ENCODE assay signal across 11 cellular contexts in genomic region chr1:26960625-26960966, GRCh38. TPM values are rescaled to one million over a fixed set of nuclear protein-coding genes. Genes with fewer than 3 reads are reported as not detected.
DNase-seq lines count a peak whose midpoint lies in the region; ATAC-seq and TF ChIP-seq lines count a peak whose summit lies in the region.
"Had no signal": no experiment of that assay in that cellular context is flagged by ENCODE, and none has a peak within 500 bp of the region (broad histone marks: within the 10 kb centered on the region; RNA-seq: fewer than 3 reads in every experiment).

No MANE protein-coding gene starts in this region.

- no peaks in the 10 kb centered on the region for H3K36me3 Mint-ChIP-seq in CD4-positive, alpha-beta T cell (ENCODE audit: low read depth)
- H3K36me3 Mint-ChIP-seq in nephron progenitor cell (ENCODE audit: low read depth) = peaks cover 3% of the 10 kb centered on the region

- no peak for TF ChIP-seq CTCF in CD4-positive, alpha-beta T cell (IDR thresholded peaks at IDR 0.05)
- TF ChIP-seq CTCF in Peyer's patch (IDR thresholded peaks at IDR 0.05) (no peak), epithelial cell of esophagus (IDR thresholded peaks at IDR 0.05; ENCODE audit: insufficient read depth, low read depth, low read length, missing control alignments) (no peak), nephron progenitor cell (IDR thresholded peaks at IDR 0.05) (no peak)

- H3K4me1 Mint-ChIP-seq in CD4-positive, alpha-beta T cell (ENCODE audit: low read depth) = peaks cover 7% of the 10 kb centered on the region
- peaks cover 6% of the 10 kb centered on the region for H3K4me1 Mint-ChIP-seq in nephron progenitor cell

- H3K36me3 ChIP-seq in Peyer's patch = no peaks in the 10 kb centered on the region

- DNase-seq in CD4-positive, alpha-beta T cell = no peak
- no peak for DNase-seq in Peyer's patch
- no peak for DNase-seq in epithelial cell of esophagus (ENCODE audit: low read depth)
- DNase-seq in nephron progenitor cell = no peak
- no peak for DNase-seq in central memory CD4-positive, alpha-beta T cell
- DNase-seq in activated gamma-delta T cell treated with Interleukin-2 at 50 U/mL for 16 hours = no peak
- DNase-seq: EL, NCI-H446 treated with DMSO at 0.1 percent for 48 hours had no signal

- H3K9me3 Mint-ChIP-seq in CD4-positive, alpha-beta T cell = no peaks in the 10 kb centered on the region
- H3K9me3 Mint-ChIP-seq in nephron progenitor cell = peaks cover 11% of the 10 kb centered on the region

- POLR2A ChIA-PET in CD4-positive, alpha-beta T cell (lab: Charles Lee) = interaction anchor here (1.0 to 1.2 kb wide), 2 partner anchors 60 to 268 kb away, joined by 3 read pairs; partner anchors contain the start of gene GPATCH3

- intact Hi-C loops in CD4-positive, alpha-beta T cell (cut with DNase I, micrococcal nuclease) = no loop called here

- H3K4me1 ChIP-seq in Peyer's patch = peaks cover 0 to 14% (median 6%) of the 10 kb centered on the region in 4 donors

- no peak overlapping the region for H3K27ac Mint-ChIP-seq in CD4-positive, alpha-beta T cell
- no peak overlapping the region for H3K27ac Mint-ChIP-seq in nephron progenitor cell

- no peaks in the 10 kb centered on the region for H3K9me3 ChIP-seq in CD4-positive, alpha-beta T cell (ENCODE audit: control insufficient read depth, low read length)
- H3K9me3 ChIP-seq in Peyer's patch = no peaks in the 10 kb centered on the region

- TF ChIP-seq POLR2A in Peyer's patch (IDR thresholded peaks at IDR 0.05) = no peak

- no peak overlapping the region for H3K27ac ChIP-seq in CD4-positive, alpha-beta T cell (ENCODE audit: low read depth, low read length)
- peak overlapping the region; percentile 19 to 72 (median 66) for H3K27ac ChIP-seq in Peyer's patch

- H3K4me3 ChIP-seq in Peyer's patch = peak overlapping the region; percentile 68 to 85 (median 72)
- peak overlapping the region; percentile 96 for H3K4me3 ChIP-seq in epithelial cell of esophagus (ENCODE audit: low read length)

- H3K4me3 Mint-ChIP-seq in CD4-positive, alpha-beta T cell = peak overlapping the region; percentile 89
- peak overlapping the region; percentile 83 for H3K4me3 Mint-ChIP-seq in nephron progenitor cell

- peaks cover 6% of the 10 kb centered on the region for H3K27me3 ChIP-seq in CD4-positive, alpha-beta T cell (ENCODE audit: control insufficient read depth, insufficient read depth, low read length)
- H3K27me3 ChIP-seq in Peyer's patch = peaks cover 0 to 11% of the 10 kb centered on the region in 2 donors

- H3K27me3 Mint-ChIP-seq in CD4-positive, alpha-beta T cell = peaks cover 28% of the 10 kb centered on the region
- H3K27me3 Mint-ChIP-seq in nephron progenitor cell (ENCODE audit: low read depth, poor library complexity) = peaks cover 94% of the 10 kb centered on the region

- peak; percentile 6 for ATAC-seq in CD4-positive, alpha-beta T cell (ENCODE audit: poor library complexity)
- ATAC-seq in GM18861 (IDR thresholded peaks at IDR 0.05; ENCODE audit: unreplicated experiment) (no peak), GM21825 (IDR thresholded peaks at IDR 0.05; ENCODE audit: unreplicated experiment) (no peak)

- CTCF ChIA-PET in CD4-positive, alpha-beta T cell (lab: Charles Lee) = interaction anchor here (0.9 to 1.6 kb wide), 3 partner anchors 34 to 620 kb away, joined by 3 to 4 read pairs (median 3); partner anchors contain the start of gene GPATCH3

RNA-seq across cellular contexts. Expression of gene KDF1, which starts 0.3 kb away (rescaled TPM):
- total RNA-seq in CD4-positive, alpha-beta T cell = 1 to 10 TPM in 1 of 2 experiments, under 1 TPM in 1; 0.95 to 1.2 TPM
- total RNA-seq in Peyer's patch = 10 to 100 TPM; 13.2 to 40.1 (median 31.8) TPM

RNA-seq across cellular contexts. Expression of gene TRNP1, which starts 32.9 kb away (rescaled TPM):
- under 1 TPM; 0.19 to 0.20 TPM for total RNA-seq in CD4-positive, alpha-beta T cell
- total RNA-seq in Peyer's patch = 10 to 100 TPM in 1 of 4 donors, 1 to 10 TPM in 2, not detected in 1; 1.9 to 12.2 (median 3.2) TPM

RNA-seq across cellular contexts. Expression of gene NUDC, which starts 39.1 kb away (rescaled TPM):
- total RNA-seq in CD4-positive, alpha-beta T cell = 10 to 100 TPM; 43.0 to 44.6 TPM
- 10 to 100 TPM; 27.8 to 53.6 (median 31.7) TPM for total RNA-seq in Peyer's patch

RNA-seq across cellular contexts. Expression of gene NR0B2, which starts 46.8 kb away (rescaled TPM):
- not detected for total RNA-seq in CD4-positive, alpha-beta T cell
- total RNA-seq in Peyer's patch = 10 to 100 TPM in 3 of 4 donors, not detected in 1; 16.2 to 46.4 (median 30.7) TPM
- total RNA-seq: mononuclear cell had no signal

RNA-seq across cellular contexts. Expression of gene TENT5B, which starts 52.1 kb away (rescaled TPM):
- not detected for total RNA-seq in CD4-positive, alpha-beta T cell
- 1 to 10 TPM in 1 of 4 donors, under 1 TPM in 2, not detected in 1; 0.70 to 5.1 (median 0.80) TPM for total RNA-seq in Peyer's patch

Comparison
In these comparisons a context has a peak if more than half of its experiments do, and no peak if none do; other contexts are left out.
1. RNA of gene KDF1, which starts 0.3 kb away (total RNA-seq): 13.2 to 40.1 TPM in Peyer's patch; 0.95 to 1.2 TPM in CD4-positive, alpha-beta T cell; every median in the first group is over 4 times any median in the second.